1 cellular context compared by ENCODE assay signal in the genomic region with DNA sequence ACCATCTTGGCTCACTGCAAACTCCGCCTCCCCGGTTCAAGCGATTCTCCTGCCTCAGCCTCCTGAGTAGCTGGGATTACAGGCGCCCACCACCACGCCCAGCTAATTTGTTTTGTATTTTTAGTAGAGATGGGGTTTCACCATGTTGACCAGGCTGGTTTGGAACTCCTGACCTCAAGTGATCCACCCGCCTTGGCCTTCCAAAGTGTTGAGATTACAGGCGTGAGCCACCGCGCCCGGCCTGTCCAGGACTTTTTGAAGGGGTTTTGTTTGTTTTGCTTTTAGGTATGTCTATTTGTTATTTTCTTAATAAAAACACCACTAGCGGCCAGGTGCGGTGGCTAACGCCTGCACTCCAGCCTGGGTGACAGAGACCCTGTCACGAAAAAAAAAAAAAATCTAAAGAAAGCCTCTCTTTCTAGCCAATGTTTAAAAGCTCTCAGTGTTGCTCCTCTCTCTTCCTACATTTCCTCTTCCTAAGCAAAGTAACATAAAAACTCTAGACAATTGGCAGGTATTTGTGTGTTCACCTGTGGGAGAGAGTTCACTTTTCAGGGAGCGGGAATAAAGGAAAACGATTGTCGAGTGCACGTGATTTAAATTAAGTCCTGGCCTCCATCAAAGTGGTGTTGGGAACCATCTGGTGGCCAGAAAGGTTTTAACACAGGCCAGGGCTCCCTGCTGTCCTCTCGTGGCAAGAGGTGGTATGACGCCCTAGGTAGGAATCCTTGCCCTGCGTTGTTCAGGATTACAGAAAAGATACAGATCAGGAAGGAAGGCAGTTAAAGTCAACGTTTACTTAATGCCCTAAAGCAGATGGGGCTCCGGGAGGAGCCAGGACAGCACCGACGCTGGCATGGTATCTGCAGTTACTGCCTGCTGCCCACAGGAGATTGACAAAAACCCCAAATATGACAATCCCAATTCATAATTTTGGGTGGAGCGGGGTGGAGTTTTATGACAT.
TF ChIP-seq lines count a peak whose summit lies in the region.

No MANE protein-coding gene starts in this region.

TF ChIP-seq in K562, 482 proteins besides CTCF, POLR2A, EP300 and RAD21 (continued from another document and continues in another):
- TF ChIP-seq ZBTB11 (CRISPR knock-in tag; IDR thresholded peaks at IDR 0.05) (0 out of 6 replicates have a peak, but pooled peaks of 1 of the 3 experiments have one; percentile 29), MIER1 (IDR thresholded peaks at IDR 0.05; ENCODE audit: low read depth) (no peak), TCF7L2 (IDR thresholded peaks at IDR 0.05; ENCODE audit: low read depth, low read length) (no peak), MTA2 (IDR thresholded peaks at IDR 0.05; ENCODE audit: low read depth) (no peak), HDAC1 (IDR thresholded peaks at IDR 0.05) (no peak), NKRF (IDR thresholded peaks at IDR 0.05; ENCODE audit: borderline replicate concordance) (no peak), RUNX1 (IDR thresholded peaks at IDR 0.05; ENCODE audit: low read depth) (no peak), BCL6 (CRISPR knock-in tag; IDR thresholded peaks at IDR 0.05) (no peak), RREB1 (CRISPR knock-in tag; IDR thresholded peaks at IDR 0.05) (no peak), SMC3 (conservative IDR thresholded peaks at IDR 0.05; ENCODE audit: insufficient read depth, low read depth, low read length) (peak; percentile 100), ARID1B (IDR thresholded peaks at IDR 0.05) (no peak), SOX6 (IDR thresholded peaks at IDR 0.05) (peak; percentile 89), FOXM1 (IDR thresholded peaks at IDR 0.05; ENCODE audit: low read depth) (peak; percentile 41; the same call in 1 of the 2 replicates), FOXM1 (CRISPR knock-in tag; IDR thresholded peaks at IDR 0.05; ENCODE audit: low read depth) (no peak), PRPF4 (IDR thresholded peaks at IDR 0.05; ENCODE audit: insufficient read depth, low read depth, low read length, poor library complexity, severe bottlenecking) (no peak), VEZF1 (CRISPR knock-in tag; IDR thresholded peaks at IDR 0.05) (no peak), SRSF1 (IDR thresholded peaks at IDR 0.05; ENCODE audit: low read depth, low read length) (no peak), COPS2 (conservative IDR thresholded peaks at IDR 0.05) (no peak), NFYB (IDR thresholded peaks at IDR 0.05; ENCODE audit: extremely low read depth, insufficient read length) (no peak), CBFB (CRISPR knock-in tag; IDR thresholded peaks at IDR 0.05) (no peak), TCF3 (CRISPR knock-in tag; IDR thresholded peaks at IDR 0.05) (peak; percentile 46), RBFOX2 (IDR thresholded peaks at IDR 0.05; ENCODE audit: low read depth, low read length) (no peak), ZNF174 (CRISPR knock-in tag; IDR thresholded peaks at IDR 0.05) (no peak), SMARCE1 (IDR thresholded peaks at IDR 0.05) (no peak), PML (IDR thresholded peaks at IDR 0.05; ENCODE audit: low read length) (no peak)
- TF ChIP-seq, protein P1, sequence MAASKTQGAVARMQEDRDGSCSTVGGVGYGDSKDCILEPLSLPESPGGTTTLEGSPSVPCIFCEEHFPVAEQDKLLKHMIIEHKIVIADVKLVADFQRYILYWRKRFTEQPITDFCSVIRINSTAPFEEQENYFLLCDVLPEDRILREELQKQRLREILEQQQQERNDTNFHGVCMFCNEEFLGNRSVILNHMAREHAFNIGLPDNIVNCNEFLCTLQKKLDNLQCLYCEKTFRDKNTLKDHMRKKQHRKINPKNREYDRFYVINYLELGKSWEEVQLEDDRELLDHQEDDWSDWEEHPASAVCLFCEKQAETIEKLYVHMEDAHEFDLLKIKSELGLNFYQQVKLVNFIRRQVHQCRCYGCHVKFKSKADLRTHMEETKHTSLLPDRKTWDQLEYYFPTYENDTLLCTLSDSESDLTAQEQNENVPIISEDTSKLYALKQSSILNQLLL (CRISPR knock-in tag; IDR thresholded peaks at IDR 0.05; ENCODE audit: borderline replicate concordance), result no peak
- TF ChIP-seq, protein P2, sequence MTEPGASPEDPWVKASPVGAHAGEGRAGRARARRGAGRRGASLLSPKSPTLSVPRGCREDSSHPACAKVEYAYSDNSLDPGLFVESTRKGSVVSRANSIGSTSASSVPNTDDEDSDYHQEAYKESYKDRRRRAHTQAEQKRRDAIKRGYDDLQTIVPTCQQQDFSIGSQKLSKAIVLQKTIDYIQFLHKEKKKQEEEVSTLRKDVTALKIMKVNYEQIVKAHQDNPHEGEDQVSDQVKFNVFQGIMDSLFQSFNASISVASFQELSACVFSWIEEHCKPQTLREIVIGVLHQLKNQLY (CRISPR knock-in tag; conservative IDR thresholded peaks at IDR 0.05), result no peak
- TF ChIP-seq, protein P3, sequence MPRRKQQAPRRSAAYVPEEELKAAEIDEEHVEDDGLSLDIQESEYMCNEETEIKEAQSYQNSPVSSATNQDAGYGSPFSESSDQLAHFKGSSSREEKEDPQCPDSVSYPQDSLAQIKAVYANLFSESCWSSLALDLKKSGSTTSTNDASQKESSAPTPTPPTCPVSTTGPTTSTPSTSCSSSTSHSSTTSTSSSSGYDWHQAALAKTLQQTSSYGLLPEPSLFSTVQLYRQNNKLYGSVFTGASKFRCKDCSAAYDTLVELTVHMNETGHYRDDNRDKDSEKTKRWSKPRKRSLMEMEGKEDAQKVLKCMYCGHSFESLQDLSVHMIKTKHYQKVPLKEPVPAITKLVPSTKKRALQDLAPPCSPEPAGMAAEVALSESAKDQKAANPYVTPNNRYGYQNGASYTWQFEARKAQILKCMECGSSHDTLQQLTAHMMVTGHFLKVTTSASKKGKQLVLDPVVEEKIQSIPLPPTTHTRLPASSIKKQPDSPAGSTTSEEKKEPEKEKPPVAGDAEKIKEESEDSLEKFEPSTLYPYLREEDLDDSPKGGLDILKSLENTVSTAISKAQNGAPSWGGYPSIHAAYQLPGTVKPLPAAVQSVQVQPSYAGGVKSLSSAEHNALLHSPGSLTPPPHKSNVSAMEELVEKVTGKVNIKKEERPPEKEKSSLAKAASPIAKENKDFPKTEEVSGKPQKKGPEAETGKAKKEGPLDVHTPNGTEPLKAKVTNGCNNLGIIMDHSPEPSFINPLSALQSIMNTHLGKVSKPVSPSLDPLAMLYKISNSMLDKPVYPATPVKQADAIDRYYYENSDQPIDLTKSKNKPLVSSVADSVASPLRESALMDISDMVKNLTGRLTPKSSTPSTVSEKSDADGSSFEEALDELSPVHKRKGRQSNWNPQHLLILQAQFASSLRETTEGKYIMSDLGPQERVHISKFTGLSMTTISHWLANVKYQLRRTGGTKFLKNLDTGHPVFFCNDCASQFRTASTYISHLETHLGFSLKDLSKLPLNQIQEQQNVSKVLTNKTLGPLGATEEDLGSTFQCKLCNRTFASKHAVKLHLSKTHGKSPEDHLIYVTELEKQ (CRISPR knock-in tag; IDR thresholded peaks at IDR 0.05), result no peak
- TF ChIP-seq, protein P4, sequence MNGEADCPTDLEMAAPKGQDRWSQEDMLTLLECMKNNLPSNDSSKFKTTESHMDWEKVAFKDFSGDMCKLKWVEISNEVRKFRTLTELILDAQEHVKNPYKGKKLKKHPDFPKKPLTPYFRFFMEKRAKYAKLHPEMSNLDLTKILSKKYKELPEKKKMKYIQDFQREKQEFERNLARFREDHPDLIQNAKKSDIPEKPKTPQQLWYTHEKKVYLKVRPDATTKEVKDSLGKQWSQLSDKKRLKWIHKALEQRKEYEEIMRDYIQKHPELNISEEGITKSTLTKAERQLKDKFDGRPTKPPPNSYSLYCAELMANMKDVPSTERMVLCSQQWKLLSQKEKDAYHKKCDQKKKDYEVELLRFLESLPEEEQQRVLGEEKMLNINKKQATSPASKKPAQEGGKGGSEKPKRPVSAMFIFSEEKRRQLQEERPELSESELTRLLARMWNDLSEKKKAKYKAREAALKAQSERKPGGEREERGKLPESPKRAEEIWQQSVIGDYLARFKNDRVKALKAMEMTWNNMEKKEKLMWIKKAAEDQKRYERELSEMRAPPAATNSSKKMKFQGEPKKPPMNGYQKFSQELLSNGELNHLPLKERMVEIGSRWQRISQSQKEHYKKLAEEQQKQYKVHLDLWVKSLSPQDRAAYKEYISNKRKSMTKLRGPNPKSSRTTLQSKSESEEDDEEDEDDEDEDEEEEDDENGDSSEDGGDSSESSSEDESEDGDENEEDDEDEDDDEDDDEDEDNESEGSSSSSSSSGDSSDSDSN (IDR thresholded peaks at IDR 0.05; ENCODE audit: borderline replicate concordance in 1 of 2, low read depth in 2 of 2, low read length in 2 of 2), result no peak
